8 cellular contexts compared by ENCODE assay signal in genomic region chr3:64445318-64446300, GRCh38.
DNase-seq lines count a peak whose midpoint lies in the region; ATAC-seq and TF ChIP-seq lines count a peak whose summit lies in the region.

No MANE protein-coding gene starts in this region.

- ATAC-seq in HG02870 (IDR thresholded peaks at IDR 0.05; ENCODE audit: unreplicated experiment), result no peak
- ATAC-seq in GM18519 (IDR thresholded peaks at IDR 0.05; ENCODE audit: low FRiP score, unreplicated experiment), result no peak
- no peak for ATAC-seq in GM18505 (IDR thresholded peaks at IDR 0.05; ENCODE audit: unreplicated experiment)
- ATAC-seq in natural killer cell, result no peak

- H3K9me3 ChIP-seq in BE2C, result no peaks in the 10 kb centered on the region

- peaks cover 16% of the 10 kb centered on the region for H3K27me3 ChIP-seq in BE2C

- no peaks in the 10 kb centered on the region for H3K4me1 Mint-ChIP-seq in natural killer cell

- TF ChIP-seq POLR2A in GM18505 (IDR thresholded peaks at IDR 0.05; ENCODE audit: borderline replicate concordance, extremely low read depth, insufficient read depth, insufficient read length), result no peak

- H3K27ac Mint-ChIP-seq in natural killer cell, result no peak overlapping the region

- TF ChIP-seq CTCF in BE2C (IDR thresholded peaks at IDR 0.05; ENCODE audit: low read depth, low read length), result no peak
- no peak for TF ChIP-seq CTCF in epithelial cell of esophagus (IDR thresholded peaks at IDR 0.05; ENCODE audit: insufficient read depth, low read depth, low read length, missing control alignments)
- no peak for TF ChIP-seq CTCF in natural killer cell (IDR thresholded peaks at IDR 0.05)

- H3K4me3 ChIP-seq in BE2C (ENCODE audit: low read depth, low read length) (peak overlapping the region; percentile 58), epithelial cell of esophagus (ENCODE audit: low read length) (peak overlapping the region; percentile 14)

- no peaks in the 10 kb centered on the region for H3K36me3 Mint-ChIP-seq in natural killer cell

- intact Hi-C loops in natural killer cell (cut with micrococcal nuclease), result no loop called here

- DNase-seq in BE2C (peak; percentile 44), M059J (ENCODE audit: low read depth) (peak; percentile 19), epithelial cell of esophagus (ENCODE audit: low read depth) (peak; percentile 9), myocyte (ENCODE audit: low read depth) (peak; percentile 31), natural killer cell (no peak)

- no peaks in the 10 kb centered on the region for H3K9me3 Mint-ChIP-seq in natural killer cell

- no peaks in the 10 kb centered on the region; the same call in 1 of the 2 replicates for H3K4me1 ChIP-seq in BE2C

- H3K4me3 Mint-ChIP-seq in natural killer cell, result no peak overlapping the region

- H3K27me3 Mint-ChIP-seq in natural killer cell (ENCODE audit: low read depth in 2 of 2), result peaks cover 28 to 36% of the 10 kb centered on the region in 2 donors

- H3K36me3 ChIP-seq in BE2C, result no peaks in the 10 kb centered on the region
